7 cellular contexts compared by ENCODE assay signal in the genomic region with DNA sequence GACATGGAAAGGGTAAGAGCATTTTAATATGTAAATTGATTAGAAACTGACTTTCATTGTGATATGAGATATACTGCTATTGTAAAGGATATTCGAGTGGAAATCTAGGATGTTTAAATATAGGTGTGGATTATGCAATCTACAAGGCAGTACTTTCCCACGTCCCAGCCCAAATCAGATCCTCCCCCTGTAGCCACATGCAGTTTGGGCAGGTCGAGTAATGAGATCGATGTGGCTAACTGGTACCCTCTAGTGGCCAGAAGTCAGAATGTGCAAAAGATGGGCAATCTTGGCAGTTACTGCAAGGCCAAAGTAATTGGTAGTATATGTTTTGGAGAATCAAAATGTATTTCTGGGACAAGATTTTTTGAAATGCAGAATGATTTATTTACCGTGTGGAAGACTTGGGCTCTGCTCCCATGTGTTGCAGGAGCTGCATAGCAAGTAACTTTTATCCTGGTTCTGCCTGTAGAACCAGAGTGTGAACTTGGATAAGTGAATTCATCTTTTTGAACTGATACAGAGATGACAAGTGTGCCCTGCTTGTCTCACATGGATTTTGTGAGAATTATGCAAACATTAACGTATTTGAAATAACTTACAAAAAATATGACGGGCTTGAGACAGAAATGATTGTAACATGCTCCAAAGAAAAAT.
A peak's percentile ranks its signal among the peaks of the same experiment; 100 is the strongest.
DNase-seq lines count a peak whose midpoint lies in the region; ATAC-seq and TF ChIP-seq lines count a peak whose summit lies in the region.

No MANE protein-coding gene starts in this region.

- H3K4ac ChIP-seq in mesenchymal stem cell (ENCODE audit: low read depth in 1 of 2, low read length in 2 of 2), result no peak overlapping the region

- H2BK120ac ChIP-seq in mesenchymal stem cell (ENCODE audit: low read depth, low read length), result no peak overlapping the region

- no peaks in the 10 kb centered on the region for H3K4me1 ChIP-seq in mesenchymal stem cell (ENCODE audit: control insufficient read depth, insufficient read depth, low read depth, low read length)

- ATAC-seq in WTC11, result peak; percentile 90
- peak; percentile 73 to 78 for ATAC-seq in stimulated activated naive B cell treated with anti-CD40 and anti-IgM and Interleukin-4, amounts not matched to agents 10 μg/mL and 1 μg/mL and 100 μg/mL, for 72 hours (replicated peaks)

- no peaks in the 10 kb centered on the region for H3K79me1 ChIP-seq in mesenchymal stem cell (replicated peaks; ENCODE audit: low read length, poor library complexity, severe bottlenecking)

- H3K27me3 Mint-ChIP-seq in WTC11 (ENCODE audit: low read depth), result no peaks in the 10 kb centered on the region
- H3K27me3 Mint-ChIP-seq in endothelial cell (ENCODE audit: unreplicated experiment), result no peaks in the 10 kb centered on the region
- H3K27me3 Mint-ChIP-seq in stimulated activated naive B cell treated with anti-CD40 and anti-IgM and Interleukin-4, amounts not matched to agents 10 μg/mL and 1 μg/mL and 100 μg/mL, for 72 hours, result peaks cover 7 to 18% of the 10 kb centered on the region in 2 donors

- no peak overlapping the region for H3K4me3 Mint-ChIP-seq in WTC11
- H3K4me3 Mint-ChIP-seq in endothelial cell (ENCODE audit: unreplicated experiment), result no peak overlapping the region
- H3K4me3 Mint-ChIP-seq in stimulated activated naive B cell treated with anti-CD40 and anti-IgM and Interleukin-4, amounts not matched to agents 10 μg/mL and 1 μg/mL and 100 μg/mL, for 72 hours, result no peak overlapping the region

- H3K36me3 Mint-ChIP-seq in WTC11 (no peaks in the 10 kb centered on the region), endothelial cell (ENCODE audit: low read depth, unreplicated experiment) (no peaks in the 10 kb centered on the region)
- H3K36me3 Mint-ChIP-seq in stimulated activated naive B cell treated with anti-CD40 and anti-IgM and Interleukin-4, amounts not matched to agents 10 μg/mL and 1 μg/mL and 100 μg/mL, for 72 hours, result no peaks in the 10 kb centered on the region

- 4% methylated on average over 5 of the region's 7 CpGs for WGBS in mesenchymal stem cell

- H4K91ac ChIP-seq in mesenchymal stem cell (ENCODE audit: low read length), result no peak overlapping the region

- no peak overlapping the region for H2AK5ac ChIP-seq in mesenchymal stem cell (ENCODE audit: low read length, severe bottlenecking)

- no peaks in the 10 kb centered on the region for H3K36me3 ChIP-seq in mesenchymal stem cell (ENCODE audit: control insufficient read depth in 1 of 2, insufficient read depth in 2 of 2, low read depth in 1 of 2, low read length in 2 of 2)

- POLR2A ChIA-PET in WTC11 (lab: Charles Lee), result no interaction called here

- no peak overlapping the region for H3K18ac ChIP-seq in mesenchymal stem cell (ENCODE audit: low read depth in 1 of 2, low read length in 2 of 2)

- CTCF ChIA-PET in WTC11 (lab: Charles Lee), result interaction anchor here (0.6 to 7.7 kb wide), 8 partner anchors 13 to 311 kb away, joined by 3 to 83 read pairs (median 10); a partner anchor contains a TSS

- DNase-seq in GM04504 (ENCODE audit: low read depth), result peak; percentile 42
- peak; percentile 65 for DNase-seq in HCEC 1CT
- peak; percentile 17 for DNase-seq in NCI-H2107 treated with DMSO at 0.1 percent for 48 hours (lab: John Stamatoyannopoulos, UW; ENCODE audit: unreplicated experiment)
- peak; percentile 72 for DNase-seq in WTC11 (ENCODE audit: low spot score)
- peak; percentile 68 for DNase-seq in endothelial cell (ENCODE audit: low spot score)
- DNase-seq in mesenchymal stem cell, result peak; percentile 65
- peak; percentile 10 for DNase-seq in stimulated activated naive B cell treated with anti-CD40 and anti-IgM and Interleukin-4, amounts not matched to agents 10 μg/mL and 1 μg/mL and 100 μg/mL, for 72 hours

- no peak overlapping the region for H3K4me3 ChIP-seq in mesenchymal stem cell (ENCODE audit: insufficient read depth in 1 of 2, low read depth in 1 of 2, low read length in 2 of 2)

- H2BK5ac ChIP-seq in mesenchymal stem cell (ENCODE audit: low read depth, low read length, poor library complexity, severe bottlenecking), result no peak overlapping the region

- no peak overlapping the region for H3K4me2 ChIP-seq in mesenchymal stem cell (ENCODE audit: low read length, poor library complexity, severe bottlenecking)

- H3K9me3 ChIP-seq in mesenchymal stem cell (ENCODE audit: control insufficient read depth, low read length), result no peaks in the 10 kb centered on the region

- H3K27ac ChIP-seq in mesenchymal stem cell (ENCODE audit: low read length, poor library complexity, severe bottlenecking), result no peak overlapping the region

- H4K8ac ChIP-seq in mesenchymal stem cell (ENCODE audit: low read length), result no peak overlapping the region

- H3K4me1 Mint-ChIP-seq in WTC11, result 0 out of 2 replicates have a peak, but pooled peaks cover 2% of the 10 kb centered on the region
- no peaks in the 10 kb centered on the region for H3K4me1 Mint-ChIP-seq in endothelial cell (ENCODE audit: unreplicated experiment)
- no peaks in the 10 kb centered on the region for H3K4me1 Mint-ChIP-seq in stimulated activated naive B cell treated with anti-CD40 and anti-IgM and Interleukin-4, amounts not matched to agents 10 μg/mL and 1 μg/mL and 100 μg/mL, for 72 hours

- no peak overlapping the region for H3K27ac Mint-ChIP-seq in WTC11
- no peak overlapping the region for H3K27ac Mint-ChIP-seq in endothelial cell (ENCODE audit: unreplicated experiment)
- no peak overlapping the region for H3K27ac Mint-ChIP-seq in stimulated activated naive B cell treated with anti-CD40 and anti-IgM and Interleukin-4, amounts not matched to agents 10 μg/mL and 1 μg/mL and 100 μg/mL, for 72 hours

- H2BK12ac ChIP-seq in mesenchymal stem cell (ENCODE audit: low read length in 2 of 2), result no peak overlapping the region

- H3K14ac ChIP-seq in mesenchymal stem cell (ENCODE audit: low read length in 2 of 2), result no peak overlapping the region

- H3K27me3 ChIP-seq in mesenchymal stem cell (ENCODE audit: control insufficient read depth in 1 of 2, insufficient read depth in 1 of 2, low read length in 2 of 2), result peaks cover 3 to 7% of the 10 kb centered on the region in 2 experiments

- peaks cover 3% of the 10 kb centered on the region; the same call in 1 of the 2 replicates for H3K9me3 Mint-ChIP-seq in WTC11
- no peaks in the 10 kb centered on the region for H3K9me3 Mint-ChIP-seq in endothelial cell (ENCODE audit: unreplicated experiment)
- no peaks in the 10 kb centered on the region for H3K9me3 Mint-ChIP-seq in stimulated activated naive B cell treated with anti-CD40 and anti-IgM and Interleukin-4, amounts not matched to agents 10 μg/mL and 1 μg/mL and 100 μg/mL, for 72 hours

- H3K9ac ChIP-seq in mesenchymal stem cell (ENCODE audit: low read length), result no peak overlapping the region

- peak; percentile 70 for TF ChIP-seq CTCF in WTC11 (IDR thresholded peaks at IDR 0.05)
- TF ChIP-seq CTCF in endothelial cell (IDR thresholded peaks at IDR 0.05; ENCODE audit: unreplicated experiment), result peak; percentile 85

- H2AFZ ChIP-seq in mesenchymal stem cell (ENCODE audit: low read depth, low read length), result no peak overlapping the region

- H2BK15ac ChIP-seq in mesenchymal stem cell (ENCODE audit: low read depth, poor library complexity, severe bottlenecking), result no peak overlapping the region

- H3K23ac ChIP-seq in mesenchymal stem cell (ENCODE audit: low read length in 2 of 2), result no peak overlapping the region

TF ChIP-seq in WTC11, 78 proteins besides CTCF, POLR2A, EP300 and RAD21 (continues in another document):
- TF ChIP-seq ZNF263 (CRISPR knock-in tag; IDR thresholded peaks at IDR 0.05; ENCODE audit: low read depth), result no peak
- TF ChIP-seq, protein P1, sequence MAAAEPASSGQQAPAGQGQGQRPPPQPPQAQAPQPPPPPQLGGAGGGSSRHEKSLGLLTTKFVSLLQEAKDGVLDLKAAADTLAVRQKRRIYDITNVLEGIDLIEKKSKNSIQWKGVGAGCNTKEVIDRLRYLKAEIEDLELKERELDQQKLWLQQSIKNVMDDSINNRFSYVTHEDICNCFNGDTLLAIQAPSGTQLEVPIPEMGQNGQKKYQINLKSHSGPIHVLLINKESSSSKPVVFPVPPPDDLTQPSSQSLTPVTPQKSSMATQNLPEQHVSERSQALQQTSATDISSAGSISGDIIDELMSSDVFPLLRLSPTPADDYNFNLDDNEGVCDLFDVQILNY (CRISPR knock-in tag; IDR thresholded peaks at IDR 0.05), result no peak
- TF ChIP-seq, protein P2, sequence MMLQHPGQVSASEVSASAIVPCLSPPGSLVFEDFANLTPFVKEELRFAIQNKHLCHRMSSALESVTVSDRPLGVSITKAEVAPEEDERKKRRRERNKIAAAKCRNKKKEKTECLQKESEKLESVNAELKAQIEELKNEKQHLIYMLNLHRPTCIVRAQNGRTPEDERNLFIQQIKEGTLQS (CRISPR knock-in tag; conservative IDR thresholded peaks at IDR 0.05), result no peak
- no peak for TF ChIP-seq FOXJ3 (CRISPR knock-in tag; IDR thresholded peaks at IDR 0.05; ENCODE audit: borderline replicate concordance)
- no peak for TF ChIP-seq ZNF396 (CRISPR knock-in tag; IDR thresholded peaks at IDR 0.05; ENCODE audit: borderline replicate concordance)
- no peak for TF ChIP-seq TEAD4 (CRISPR knock-in tag; IDR thresholded peaks at IDR 0.05)
- no peak for TF ChIP-seq HMGA2 (CRISPR knock-in tag; IDR thresholded peaks at IDR 0.05)
- TF ChIP-seq NFATC4 (CRISPR knock-in tag; IDR thresholded peaks at IDR 0.05), result no peak
- TF ChIP-seq TEAD1 (CRISPR knock-in tag; IDR thresholded peaks at IDR 0.05), result no peak

Comparison
In these comparisons a context has a peak if more than half of its experiments do, and no peak if none do; other contexts are left out.
1. DNase-seq: peak in every context shown above with its lines; median percentile 72 in WTC11; 68 in endothelial cell; 65 in HCEC 1CT; 65 in mesenchymal stem cell; 42 in GM04504; 17 in NCI-H2107 treated with DMSO at 0.1 percent for 48 hours; 10 in stimulated activated naive B cell treated with anti-CD40 and anti-IgM and Interleukin-4, amounts not matched to agents 10 μg/mL and 1 μg/mL and 100 μg/mL, for 72 hours.